ENCODE assay signal across 15 cellular contexts in the genomic region with DNA sequence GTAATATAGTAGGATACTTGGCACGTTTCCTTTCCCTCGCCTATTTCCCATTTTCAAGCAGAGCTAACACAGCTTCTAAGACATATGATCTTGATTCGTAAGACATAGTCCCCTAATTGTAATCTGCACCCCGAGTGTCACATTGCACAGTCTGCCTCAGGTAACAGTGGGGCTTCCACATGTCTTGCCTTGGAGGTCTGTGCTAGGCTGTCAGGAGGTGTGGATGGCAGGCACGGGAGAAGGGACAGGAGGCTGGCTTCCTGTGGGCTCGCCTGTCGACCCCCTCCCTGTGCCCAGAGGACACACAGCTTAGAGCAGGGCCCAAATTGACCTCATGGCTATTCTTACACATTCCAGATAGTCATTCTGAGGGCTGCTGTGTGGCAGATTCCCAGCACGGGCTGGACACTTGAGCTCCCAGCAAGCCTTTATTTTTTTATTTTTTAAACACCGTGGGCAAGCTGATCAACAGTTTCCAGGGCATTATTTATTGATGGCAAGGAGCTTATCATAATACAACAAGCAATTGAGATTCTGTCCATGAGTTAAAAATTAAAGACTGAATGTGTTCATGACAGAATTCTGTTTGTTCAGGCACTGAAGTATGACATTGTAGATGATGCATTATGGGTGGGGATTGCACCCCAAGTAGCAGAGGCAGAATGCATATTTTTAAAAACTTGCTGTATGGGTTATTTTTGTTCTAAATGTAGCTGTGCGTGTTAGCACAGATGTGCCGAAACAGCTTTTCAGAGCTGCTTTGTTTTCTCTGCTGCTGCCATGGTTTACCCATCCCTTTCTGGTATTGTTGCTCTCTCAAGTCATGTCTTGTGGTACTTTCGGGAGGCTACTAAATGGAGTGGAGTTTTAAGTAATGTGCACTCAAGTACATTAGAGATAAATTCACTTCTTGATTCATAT.
A peak's percentile ranks its signal among the peaks of the same experiment; 100 is the strongest.
DNase-seq lines count a peak whose midpoint lies in the region; ATAC-seq and TF ChIP-seq lines count a peak whose summit lies in the region.
"Had no signal": no experiment of that assay in that cellular context is flagged by ENCODE, and none has a peak within 500 bp of the region (broad histone marks: within the 10 kb centered on the region; RNA-seq: fewer than 3 reads in every experiment).

No MANE protein-coding gene starts in this region.

- H3K9ac ChIP-seq in Karpas-422 (ENCODE audit: low read length) (peak overlapping the region; percentile 68), neural progenitor cell (no peak overlapping the region)

- H3K4me3 ChIP-seq in Karpas-422 (ENCODE audit: low read length), result peak overlapping the region; percentile 63
- H3K4me3 ChIP-seq in neural progenitor cell, result no peak overlapping the region
- no peak overlapping the region for H3K4me3 ChIP-seq in CD8-positive, alpha-beta memory T cell (ENCODE audit: low read length)

- H3K36me3 ChIP-seq in Karpas-422 (ENCODE audit: insufficient read depth, low read length) (peaks cover 9% of the 10 kb centered on the region; the same call in 1 of the 2 replicates), neural progenitor cell (no peaks in the 10 kb centered on the region)
- no peaks in the 10 kb centered on the region for H3K36me3 ChIP-seq in CD8-positive, alpha-beta memory T cell (ENCODE audit: insufficient read depth, low read length)

- H2AFZ ChIP-seq in Karpas-422 (ENCODE audit: low read length), result no peak overlapping the region
- no peak overlapping the region for H2AFZ ChIP-seq in neural progenitor cell (replicated peaks)

- H3K9me2 ChIP-seq in Karpas-422 (replicated peaks; ENCODE audit: insufficient read depth, low read length), result no peaks in the 10 kb centered on the region

- no peaks in the 10 kb centered on the region for H3K27me3 Mint-ChIP-seq in neural progenitor cell (ENCODE audit: insufficient read depth, low read depth)
- H3K27me3 Mint-ChIP-seq in CD8-positive, alpha-beta memory T cell, result no peaks in the 10 kb centered on the region

- H3K27ac ChIP-seq in Karpas-422 (ENCODE audit: low read length), result peak overlapping the region; percentile 93
- no peak overlapping the region for H3K27ac ChIP-seq in neural progenitor cell
- H3K27ac ChIP-seq in CD8-positive, alpha-beta memory T cell (ENCODE audit: low read depth, low read length), result no peak overlapping the region

- no peak overlapping the region for H3K4me3 Mint-ChIP-seq in neural progenitor cell
- H3K4me3 Mint-ChIP-seq in CD8-positive, alpha-beta memory T cell, result no peak overlapping the region
- H3K4me3 Mint-ChIP-seq: activated CD8-positive, alpha-beta T cell treated with anti-CD3 and anti-CD28 coated beads, Interleukin-2, amount 10 ng/mL, durations not matched to agents 7 days and 5 days; stimulated activated effector memory CD8-positive, alpha-beta T cell treated with anti-CD3 and anti-CD28 coated beads, Interleukin-12 subunit alpha, Interleukin-12 subunit beta, amount 100 ng/mL, for 72 hours; T-helper 2 cell treated with Interferon-gamma antibody and Interleukin-4, amounts not matched to agents 5 μg/mL and 100 μg/mL, for 36 hours had no signal

- peak; percentile 31 for DNase-seq in GM10248 (ENCODE audit: extremely low spot score)
- DNase-seq in Karpas-422, result peak; percentile 71
- DNase-seq in glomerular visceral epithelial cell (ENCODE audit: extremely low spot score), result peak; percentile 62
- peak; percentile 29 for DNase-seq in neural progenitor cell (ENCODE audit: low spot score)
- DNase-seq in stimulated activated CD4-positive, alpha-beta T cell treated with anti-CD3 and anti-CD28 coated beads, Interleukin-2, amount 100 ng/mL, for 48 hours, result no peak
- no peak for DNase-seq in CD8-positive, alpha-beta memory T cell
- no peak for DNase-seq in OCI-M2 (lab: John Stamatoyannopoulos, UW; ENCODE audit: unreplicated experiment)
- DNase-seq: activated CD8-positive, alpha-beta T cell treated with anti-CD3 and anti-CD28 coated beads, Interleukin-2, amount 10 ng/mL, durations not matched to agents 7 days and 5 days; head of caudate nucleus; MV-4-11; NCI-H2227 treated with DMSO at 0.1 percent for 48 hours had no signal

- CTCF ChIA-PET in GM10248 (lab: Yijun Ruan, JAX), result interaction anchor here (1.0 to 2.5 kb wide), 7 partner anchors 14 to 129 kb away, joined by 3 to 13 read pairs (median 3); no protein-coding TSS in a partner anchor
- CTCF ChIA-PET in CD8-positive, alpha-beta memory T cell (lab: Charles Lee), result no interaction called here

- no peak for ATAC-seq in HG02798 (IDR thresholded peaks at IDR 0.05; ENCODE audit: poor library complexity, unreplicated experiment)
- ATAC-seq: activated CD8-positive, alpha-beta T cell treated with anti-CD3 and anti-CD28 coated beads, Interleukin-2, amount 10 ng/mL, durations not matched to agents 7 days and 5 days; Panc1; stimulated activated effector memory CD8-positive, alpha-beta T cell treated with anti-CD3 and anti-CD28 coated beads, Interleukin-12 subunit alpha, Interleukin-12 subunit beta, amount 100 ng/mL, for 72 hours had no signal

- H3K4me1 ChIP-seq in Karpas-422 (ENCODE audit: low read length), result peaks cover 68% of the 10 kb centered on the region
- peaks cover 21% of the 10 kb centered on the region for H3K4me1 ChIP-seq in neural progenitor cell
- H3K4me1 ChIP-seq in CD8-positive, alpha-beta memory T cell (ENCODE audit: insufficient read depth, low read length), result no peaks in the 10 kb centered on the region

- TF ChIP-seq CTCF in GM10248 (IDR thresholded peaks at IDR 0.05; ENCODE audit: control extremely low read depth, extremely low read depth, low read depth, missing control alignments), result no peak
- TF ChIP-seq CTCF in neural progenitor cell (IDR thresholded peaks at IDR 0.05), result no peak

- no peaks in the 10 kb centered on the region for H4K20me1 ChIP-seq in Karpas-422 (ENCODE audit: insufficient read depth, low read depth, low read length)
- peaks cover 39% of the 10 kb centered on the region for H4K20me1 ChIP-seq in neural progenitor cell (ENCODE audit: low read depth)

- peak overlapping the region; percentile 80 for H3K4me2 ChIP-seq in Karpas-422 (ENCODE audit: low read depth, low read length, poor library complexity, severe bottlenecking)
- no peak overlapping the region for H3K4me2 ChIP-seq in neural progenitor cell

- H3K36me3 Mint-ChIP-seq in neural progenitor cell, result peaks cover 16% of the 10 kb centered on the region
- H3K36me3 Mint-ChIP-seq in CD8-positive, alpha-beta memory T cell, result peaks cover 8 to 24% (median 9%) of the 10 kb centered on the region in 3 donors
- H3K36me3 Mint-ChIP-seq: stimulated activated effector memory CD8-positive, alpha-beta T cell treated with anti-CD3 and anti-CD28 coated beads, Interleukin-12 subunit alpha, Interleukin-12 subunit beta, amount 100 ng/mL, for 72 hours had no signal

- peaks cover 5% of the 10 kb centered on the region for H3K9me3 Mint-ChIP-seq in neural progenitor cell
- H3K9me3 Mint-ChIP-seq in CD8-positive, alpha-beta memory T cell, result no peaks in the 10 kb centered on the region
- H3K9me3 Mint-ChIP-seq: stimulated activated effector memory CD8-positive, alpha-beta T cell treated with anti-CD3 and anti-CD28 coated beads, Interleukin-12 subunit alpha, Interleukin-12 subunit beta, amount 100 ng/mL, for 72 hours; T-helper 2 cell treated with Interferon-gamma antibody and Interleukin-4, amounts not matched to agents 5 μg/mL and 100 μg/mL, for 36 hours had no signal

- H3K27ac Mint-ChIP-seq in neural progenitor cell, result no peak overlapping the region
- peak overlapping the region in 1 of 8 donors; percentile 60 for H3K27ac Mint-ChIP-seq in CD8-positive, alpha-beta memory T cell
- H3K27ac Mint-ChIP-seq: activated CD8-positive, alpha-beta T cell treated with anti-CD3 and anti-CD28 coated beads, Interleukin-2, amount 10 ng/mL, durations not matched to agents 7 days and 5 days; stimulated activated effector memory CD8-positive, alpha-beta T cell treated with anti-CD3 and anti-CD28 coated beads, Interleukin-12 subunit alpha, Interleukin-12 subunit beta, amount 100 ng/mL, for 72 hours; T-helper 2 cell treated with Interferon-gamma antibody and Interleukin-4, amounts not matched to agents 5 μg/mL and 100 μg/mL, for 36 hours had no signal

- H3K79me2 ChIP-seq in Karpas-422 (ENCODE audit: low read length) (peaks cover 93% of the 10 kb centered on the region), neural progenitor cell (ENCODE audit: low read depth) (peaks cover 21% of the 10 kb centered on the region)

- H3K4me1 Mint-ChIP-seq in neural progenitor cell, result peaks cover 24% of the 10 kb centered on the region
- H3K4me1 Mint-ChIP-seq in CD8-positive, alpha-beta memory T cell, result peaks cover 0 to 5% (median 0%) of the 10 kb centered on the region in 3 donors

- H3F3A ChIP-seq in neural progenitor cell (ENCODE audit: low read depth), result no peaks in the 10 kb centered on the region

- H3K9me3 ChIP-seq in Karpas-422 (ENCODE audit: low read length), result no peaks in the 10 kb centered on the region
- H3K9me3 ChIP-seq in neural progenitor cell (ENCODE audit: low read depth), result no peaks in the 10 kb centered on the region
- H3K9me3 ChIP-seq in CD8-positive, alpha-beta memory T cell (ENCODE audit: low read length), result no peaks in the 10 kb centered on the region

- POLR2A ChIA-PET in GM10248 (lab: Yijun Ruan, JAX), result no interaction called here
- POLR2A ChIA-PET in CD8-positive, alpha-beta memory T cell (lab: Charles Lee), result no interaction called here

- H3K27me3 ChIP-seq in Karpas-422 (ENCODE audit: low read length) (no peaks in the 10 kb centered on the region), neural progenitor cell (no peaks in the 10 kb centered on the region)
- H3K27me3 ChIP-seq in CD8-positive, alpha-beta memory T cell (ENCODE audit: insufficient read depth, low read length, poor library complexity, severe bottlenecking), result no peaks in the 10 kb centered on the region

Comparison
In these comparisons a context has a peak if more than half of its experiments do, and no peak if none do; other contexts are left out.
1. DNase-seq: peak in GM10248 (single experiment), Karpas-422 (single experiment), glomerular visceral epithelial cell (single experiment) and neural progenitor cell (single experiment); none in stimulated activated CD4-positive, alpha-beta T cell treated with anti-CD3 and anti-CD28 coated beads, Interleukin-2, amount 100 ng/mL, for 48 hours (0 of 2), CD8-positive, alpha-beta memory T cell (0 of 5) and OCI-M2 (single experiment).